1 cellular context compared by ENCODE assay signal in the genomic region with DNA sequence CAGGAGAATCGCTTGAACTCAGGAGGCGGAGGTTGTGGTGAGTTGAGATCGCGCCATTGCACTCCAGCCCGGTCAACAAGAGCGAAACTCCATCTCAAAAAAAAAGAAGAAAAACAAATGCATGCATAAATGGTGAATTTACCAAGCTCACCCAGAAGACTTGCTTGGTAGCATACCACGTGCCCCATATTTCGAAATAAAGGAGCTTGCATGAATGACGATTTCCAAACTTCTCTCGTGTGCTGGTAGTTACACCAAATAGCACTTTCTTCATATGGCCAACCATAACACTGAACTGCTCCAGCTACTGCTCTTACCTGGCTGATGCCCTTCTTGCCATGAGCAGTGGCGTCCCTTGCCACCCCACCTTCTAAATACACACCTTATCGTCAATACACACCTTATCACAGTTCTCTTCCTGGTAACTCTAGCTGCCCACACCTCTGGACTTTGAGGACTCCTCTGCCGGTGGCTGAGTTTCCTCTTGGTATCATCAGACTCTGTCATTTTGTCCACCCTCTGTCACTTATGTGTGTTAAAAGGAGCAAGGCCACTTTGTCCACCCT.
TF ChIP-seq lines count a peak whose summit lies in the region.

No MANE protein-coding gene starts in this region.

TF ChIP-seq in HepG2, 621 proteins besides CTCF, POLR2A, EP300 and RAD21:
- TF ChIP-seq CEBPB (IDR thresholded peaks at IDR 0.05; ENCODE audit: borderline replicate concordance, low read depth, low read length): peak; percentile 21; the same call in 1 of the 2 replicates
- TF ChIP-seq TGIF2 (CRISPR knock-in tag; IDR thresholded peaks at IDR 0.05): no peak
